In genomic region chr6:3735029-3735605, GRCh38 we compare ENCODE assay signal across 1 cellular context.
A peak's percentile ranks its signal among the peaks of the same experiment; 100 is the strongest.
TF ChIP-seq lines count a peak whose summit lies in the region.

No MANE protein-coding gene starts in this region.

TF ChIP-seq in HEK293, 187 proteins besides CTCF, POLR2A, EP300 and RAD21 (continued from another document):
- TF ChIP-seq, protein P1, sequence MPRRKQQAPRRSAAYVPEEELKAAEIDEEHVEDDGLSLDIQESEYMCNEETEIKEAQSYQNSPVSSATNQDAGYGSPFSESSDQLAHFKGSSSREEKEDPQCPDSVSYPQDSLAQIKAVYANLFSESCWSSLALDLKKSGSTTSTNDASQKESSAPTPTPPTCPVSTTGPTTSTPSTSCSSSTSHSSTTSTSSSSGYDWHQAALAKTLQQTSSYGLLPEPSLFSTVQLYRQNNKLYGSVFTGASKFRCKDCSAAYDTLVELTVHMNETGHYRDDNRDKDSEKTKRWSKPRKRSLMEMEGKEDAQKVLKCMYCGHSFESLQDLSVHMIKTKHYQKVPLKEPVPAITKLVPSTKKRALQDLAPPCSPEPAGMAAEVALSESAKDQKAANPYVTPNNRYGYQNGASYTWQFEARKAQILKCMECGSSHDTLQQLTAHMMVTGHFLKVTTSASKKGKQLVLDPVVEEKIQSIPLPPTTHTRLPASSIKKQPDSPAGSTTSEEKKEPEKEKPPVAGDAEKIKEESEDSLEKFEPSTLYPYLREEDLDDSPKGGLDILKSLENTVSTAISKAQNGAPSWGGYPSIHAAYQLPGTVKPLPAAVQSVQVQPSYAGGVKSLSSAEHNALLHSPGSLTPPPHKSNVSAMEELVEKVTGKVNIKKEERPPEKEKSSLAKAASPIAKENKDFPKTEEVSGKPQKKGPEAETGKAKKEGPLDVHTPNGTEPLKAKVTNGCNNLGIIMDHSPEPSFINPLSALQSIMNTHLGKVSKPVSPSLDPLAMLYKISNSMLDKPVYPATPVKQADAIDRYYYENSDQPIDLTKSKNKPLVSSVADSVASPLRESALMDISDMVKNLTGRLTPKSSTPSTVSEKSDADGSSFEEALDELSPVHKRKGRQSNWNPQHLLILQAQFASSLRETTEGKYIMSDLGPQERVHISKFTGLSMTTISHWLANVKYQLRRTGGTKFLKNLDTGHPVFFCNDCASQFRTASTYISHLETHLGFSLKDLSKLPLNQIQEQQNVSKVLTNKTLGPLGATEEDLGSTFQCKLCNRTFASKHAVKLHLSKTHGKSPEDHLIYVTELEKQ (tag by site-specific recombination; IDR thresholded peaks at IDR 0.05; ENCODE audit: borderline replicate concordance), result no peak
- TF ChIP-seq ZNF426 (tag by site-specific recombination; IDR thresholded peaks at IDR 0.05) (no peak), EGR2 (tag by site-specific recombination; IDR thresholded peaks at IDR 0.05; ENCODE audit: low read depth) (no peak), ZNF624 (tag by site-specific recombination; IDR thresholded peaks at IDR 0.05) (no peak), ZNF266 (tag by site-specific recombination; IDR thresholded peaks at IDR 0.05; ENCODE audit: low read depth) (no peak), SETDB1 (IDR thresholded peaks at IDR 0.05; ENCODE audit: insufficient read length, low read length) (peak; percentile 72), ZNF623 (tag by site-specific recombination; IDR thresholded peaks at IDR 0.05) (no peak), ZBTB7A (tag by site-specific recombination; IDR thresholded peaks at IDR 0.05; ENCODE audit: low read depth) (no peak), ZBTB20 (tag by site-specific recombination; IDR thresholded peaks at IDR 0.05) (no peak), ZNF24 (tag by site-specific recombination; IDR thresholded peaks at IDR 0.05) (no peak), ZEB2 (tag by site-specific recombination; IDR thresholded peaks at IDR 0.05) (no peak), TRIM28 (IDR thresholded peaks at IDR 0.05; ENCODE audit: borderline replicate concordance, low read length) (peak; percentile 71; the same call in 1 of the 2 replicates), MZF1 (tag by site-specific recombination; IDR thresholded peaks at IDR 0.05; ENCODE audit: borderline replicate concordance) (no peak), ZNF658 (tag by site-specific recombination; IDR thresholded peaks at IDR 0.05) (no peak), ZNF629 (tag by site-specific recombination; IDR thresholded peaks at IDR 0.05) (no peak), TCF7L2 (IDR thresholded peaks at IDR 0.05; ENCODE audit: borderline replicate concordance, low read depth, low read length) (no peak), ZNF501 (tag by site-specific recombination; IDR thresholded peaks at IDR 0.05) (no peak), ZNF521 (tag by site-specific recombination; IDR thresholded peaks at IDR 0.05) (no peak), ZBTB6 (tag by site-specific recombination; IDR thresholded peaks at IDR 0.05) (no peak), ZNF580 (tag by site-specific recombination; IDR thresholded peaks at IDR 0.05) (peak; percentile 75; the same call in 1 of the 2 replicates), ZNF776 (tag by site-specific recombination; IDR thresholded peaks at IDR 0.05; ENCODE audit: borderline replicate concordance) (no peak), ZNF211 (tag by site-specific recombination; IDR thresholded peaks at IDR 0.05; ENCODE audit: low read depth) (no peak), ZNF701 (tag by site-specific recombination; IDR thresholded peaks at IDR 0.05) (no peak), ZNF843 (tag by site-specific recombination; IDR thresholded peaks at IDR 0.05) (no peak)
